In the genomic region with DNA sequence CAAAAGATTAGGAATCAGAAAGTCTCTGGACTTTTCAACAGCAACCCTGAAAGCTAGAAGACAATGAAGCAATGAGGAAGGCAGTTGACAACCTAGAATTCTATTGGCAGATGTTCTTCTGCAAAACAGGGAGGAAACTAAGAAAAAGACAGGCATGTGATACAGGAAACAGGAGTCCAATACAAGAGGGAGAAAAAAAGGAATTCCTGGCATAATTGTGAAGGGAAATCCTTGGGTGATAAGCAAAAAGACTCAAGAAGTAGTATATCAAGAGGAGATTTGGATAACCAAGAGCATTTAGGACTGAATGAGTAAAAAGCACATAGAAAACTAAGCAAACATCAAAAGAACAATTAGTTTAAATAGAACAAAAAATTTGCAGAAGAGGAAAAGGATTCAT, we compare ENCODE assay signal across 22 cellular contexts. TPM values are rescaled to one million over a fixed set of nuclear protein-coding genes. Genes with fewer than 3 reads are reported as not detected.
"Had no signal": no experiment of that assay in that cellular context is flagged by ENCODE, and none has a peak within 500 bp of the region (broad histone marks: within the 10 kb centered on the region; RNA-seq: fewer than 3 reads in every experiment).

No MANE protein-coding gene starts in this region.

- H3K27ac ChIP-seq: breast epithelium, epithelial cell of prostate, thoracic aorta had no signal

- H3K4me3 ChIP-seq: breast epithelium, lung, thoracic aorta had no signal

- H3K9me3 ChIP-seq: thoracic aorta had no signal

- FAIRE-seq: astrocyte, frontal cortex had no signal

- ATAC-seq: activated T-cell treated with anti-CD3 and anti-CD28 coated beads, Interleukin-2, amount 50 U/mL, for 72 hours; effector memory CD8-positive, alpha-beta T cell; left lobe of liver had no signal

- H3K27ac Mint-ChIP-seq: activated T-cell treated with anti-CD3 and anti-CD28 coated beads, Interleukin-2, amount 50 U/mL, for 72 hours; dendritic cell treated with granulocyte-macrophage colony-stimulating factor and Interleukin-4, amounts not matched to agents 40 ng/mL and 50 ng/mL, for 4 days; effector memory CD8-positive, alpha-beta T cell; progenitor cell of endocrine pancreas; stimulated activated naive CD8-positive, alpha-beta T cell treated with anti-CD3 and anti-CD28 coated beads, Interleukin-15, Interleukin-2, amounts not matched to agents 100 ng/mL and 50 ng/mL, for 24 hours; T-helper 1 cell treated with Interleukin-12 subunit alpha and Interleukin-12 subunit beta and Interleukin-4 antibody, amounts not matched to agents 30 μg/mL and 1 μg/mL, for 36 hours had no signal

- DNase-seq: activated CD4-positive, alpha-beta T cell treated with anti-CD3 and anti-CD28 coated beads, Interleukin-2, amount 50 U/mL, for 4 hours; activated effector memory CD4-positive, alpha-beta T cell treated with anti-CD3 and anti-CD28 coated beads, Interleukin-2, amount 50 U/mL, for 16 hours; activated naive CD4-positive, alpha-beta T cell treated with anti-CD3 and anti-CD28 coated beads, Interleukin-2, amount 50 U/mL, for 16 hours; activated T-cell treated with anti-CD3 and anti-CD28 coated beads, Interleukin-2, amount 50 U/mL, for 72 hours; cerebellar nuclear complex; effector memory CD8-positive, alpha-beta T cell; head of caudate nucleus; kidney; occipital lobe; stimulated activated CD4-positive, alpha-beta T cell treated with anti-CD3 and anti-CD28 coated beads, Interleukin-2, amount 100 ng/mL, for 24 hours had no signal

- H3K27me3 Mint-ChIP-seq: effector memory CD8-positive, alpha-beta T cell; progenitor cell of endocrine pancreas; stimulated activated naive CD8-positive, alpha-beta T cell treated with anti-CD3 and anti-CD28 coated beads, Interleukin-15, Interleukin-2, amounts not matched to agents 100 ng/mL and 50 ng/mL, for 24 hours had no signal

- H3K4me3 Mint-ChIP-seq: activated T-cell treated with anti-CD3 and anti-CD28 coated beads, Interleukin-2, amount 50 U/mL, for 72 hours; dendritic cell treated with granulocyte-macrophage colony-stimulating factor and Interleukin-4, amounts not matched to agents 40 ng/mL and 50 ng/mL, for 4 days; effector memory CD8-positive, alpha-beta T cell; stimulated activated naive CD8-positive, alpha-beta T cell treated with anti-CD3 and anti-CD28 coated beads, Interleukin-15, Interleukin-2, amounts not matched to agents 100 ng/mL and 50 ng/mL, for 24 hours; T-helper 1 cell treated with Interleukin-12 subunit alpha and Interleukin-12 subunit beta and Interleukin-4 antibody, amounts not matched to agents 30 μg/mL and 1 μg/mL, for 36 hours had no signal

- H3K27me3 ChIP-seq: breast epithelium had no signal

- H3K4me1 ChIP-seq: breast epithelium had no signal

- H3K9me3 Mint-ChIP-seq: dendritic cell treated with granulocyte-macrophage colony-stimulating factor and Interleukin-4, amounts not matched to agents 40 ng/mL and 50 ng/mL, for 4 days; T-helper 1 cell treated with Interleukin-12 subunit alpha and Interleukin-12 subunit beta and Interleukin-4 antibody, amounts not matched to agents 30 μg/mL and 1 μg/mL, for 36 hours had no signal

- H3K36me3 ChIP-seq: breast epithelium, thoracic aorta had no signal

RNA-seq across cellular contexts. Expression of gene LPAR1, which starts 58.6 kb away (rescaled TPM):
- total RNA-seq: activated CD8-positive, alpha-beta memory T cell treated with anti-CD3 and anti-CD28 coated beads for 36 hours; activated T-cell treated with anti-CD3 and anti-CD28 coated beads, Interleukin-2, amount 50 U/mL, for 72 hours had no signal
